ENCODE assay signal across 29 cellular contexts in genomic region chr6:50956014-50956413, GRCh38.
"Had no signal": no experiment of that assay in that cellular context is flagged by ENCODE, and none has a peak within 500 bp of the region (broad histone marks: within the 10 kb centered on the region; RNA-seq: fewer than 3 reads in every experiment).

No MANE protein-coding gene starts in this region.

- H3K27me3 Mint-ChIP-seq: dendritic cell treated with granulocyte-macrophage colony-stimulating factor and Interleukin-4, amounts not matched to agents 40 ng/mL and 50 ng/mL, for 4 days; effector memory CD8-positive, alpha-beta T cell had no signal

- H3K4me3 ChIP-seq: colonic mucosa, coronary artery, dorsolateral prefrontal cortex, esophagus muscularis mucosa, esophagus squamous epithelium, gastrocnemius medialis, gastroesophageal sphincter, heart left ventricle, heart right ventricle had no signal

- H3K4me3 Mint-ChIP-seq: dendritic cell treated with granulocyte-macrophage colony-stimulating factor and Interleukin-4, amounts not matched to agents 40 ng/mL and 50 ng/mL, for 4 days; effector memory CD8-positive, alpha-beta T cell; endodermal cell had no signal

- H3K9me3 Mint-ChIP-seq: dendritic cell treated with granulocyte-macrophage colony-stimulating factor and Interleukin-4, amounts not matched to agents 40 ng/mL and 50 ng/mL, for 4 days; effector memory CD8-positive, alpha-beta T cell; endodermal cell had no signal

- H3K27me3 ChIP-seq: colonic mucosa, esophagus muscularis mucosa, esophagus squamous epithelium, gastrocnemius medialis, gastroesophageal sphincter, heart left ventricle had no signal

- H3K27ac ChIP-seq: colonic mucosa, coronary artery, dorsolateral prefrontal cortex, epithelial cell of prostate, esophagus muscularis mucosa, esophagus squamous epithelium, foreskin keratinocyte, gastrocnemius medialis, gastroesophageal sphincter, heart left ventricle, heart right ventricle had no signal

- H3K4me1 ChIP-seq: colonic mucosa, esophagus muscularis mucosa, gastroesophageal sphincter, heart left ventricle, heart right ventricle had no signal

- H3K27ac Mint-ChIP-seq: dendritic cell treated with granulocyte-macrophage colony-stimulating factor and Interleukin-4, amounts not matched to agents 40 ng/mL and 50 ng/mL, for 4 days; effector memory CD8-positive, alpha-beta T cell; endodermal cell had no signal

- FAIRE-seq: colon, endometrium, endothelial cell of umbilical vein, frontal cortex had no signal

- H3K36me3 ChIP-seq: colonic mucosa, esophagus muscularis mucosa, esophagus squamous epithelium, gastrocnemius medialis, gastroesophageal sphincter, heart left ventricle, heart right ventricle had no signal

- DNase-seq: colonic mucosa; cortex of kidney; dermis blood vessel endothelial cell; dorsolateral prefrontal cortex; effector CD4-positive, alpha-beta T cell; effector CD8-positive, alpha-beta T cell; effector memory CD4-positive, alpha-beta T cell; effector memory CD8-positive, alpha-beta T cell; endodermal cell; erythroblast; esophagus squamous epithelium; foreskin fibroblast; foreskin keratinocyte; foreskin melanocyte; gastrocnemius medialis; glutamatergic neuron; head of caudate nucleus; heart left ventricle; heart right ventricle had no signal

- H3K9me3 ChIP-seq: colonic mucosa, esophagus muscularis mucosa, esophagus squamous epithelium, gastrocnemius medialis, gastroesophageal sphincter, heart left ventricle, heart right ventricle had no signal

- ATAC-seq: effector memory CD8-positive, alpha-beta T cell; esophagus mucosa; foreskin keratinocyte; gastrocnemius medialis; gastroesophageal sphincter; heart left ventricle; heart right ventricle had no signal
